In the genomic region with DNA sequence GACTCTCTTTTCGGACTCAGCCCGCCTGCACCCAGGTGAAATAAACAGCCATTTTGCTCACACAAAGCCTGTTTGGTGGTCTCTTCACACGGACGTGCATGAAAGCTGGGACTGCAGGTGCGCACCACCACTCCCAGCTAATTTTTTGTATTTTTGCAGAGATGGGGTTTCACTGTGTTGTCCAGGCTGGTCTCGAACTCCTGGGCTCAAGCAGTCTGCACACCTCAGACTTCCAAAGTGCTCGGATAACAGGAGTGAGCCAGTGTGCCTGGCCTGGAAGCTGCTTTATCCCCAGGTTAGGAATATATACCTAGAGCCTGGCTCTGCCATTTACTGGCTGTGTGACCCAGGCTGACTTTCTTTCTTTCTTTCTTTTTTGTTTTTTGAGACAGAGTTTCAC, we compare ENCODE assay signal across 8 cellular contexts. TPM values are rescaled to one million over a fixed set of nuclear protein-coding genes. Genes with fewer than 3 reads are reported as not detected.
DNase-seq lines count a peak whose midpoint lies in the region; FAIRE-seq and TF ChIP-seq lines count a peak whose summit lies in the region.
"Not testable (repeated sequence)": the region's sequence is repeated elsewhere in the genome, so short reads cannot be mapped to it uniquely, and the experiment has no call there.

No MANE protein-coding gene starts in this region.

- peak overlapping the region; percentile 19 for H3K18ac ChIP-seq in H1 (ENCODE audit: extremely low read depth, low read length)

- TF ChIP-seq CTCF in C4-2B (conservative IDR thresholded peaks at IDR 0.05); H1 (IDR thresholded peaks at IDR 0.05; ENCODE audit: control extremely low read depth in 1 of 3, insufficient read depth in 1 of 3, low read depth in 1 of 3, low read length in 3 of 3); left ventricle myocardium inferior (IDR thresholded peaks at IDR 0.05; ENCODE audit: borderline replicate concordance); tibial nerve (IDR thresholded peaks at IDR 0.05): not testable (repeated sequence)

- POLR2A ChIA-PET in H1 (lab: Charles Lee; ENCODE audit: partially characterized antibody) = interaction anchor here (1.5 kb wide), 1 partner anchor 275 kb away, joined by 8 read pairs; the partner anchor contains the start of genes PPP2R3C and PRORP

- not testable (repeated sequence) for H3K27me3 Mint-ChIP-seq in T-helper 2 cell treated with Interferon-gamma antibody and Interleukin-4, amounts not matched to agents 5 μg/mL and 100 μg/mL, for 36 hours (ENCODE audit: low read depth); activated T-helper 1 cell treated with anti-CD3 and anti-CD28 coated beads, Interleukin-12 subunit alpha, Interleukin-12 subunit beta, Interleukin-2, Interleukin-4 antibody, amounts not matched to agents 30 ng/mL and 10 ng/mL and 1 ng/mL, durations not matched to agents 14 hours and 24 hours and 36 hours (ENCODE audit: insufficient read depth)

- not testable (repeated sequence) for H3K56ac ChIP-seq in H1 (replicated peaks; ENCODE audit: insufficient read length, low read depth, low read length)

- H2BK20ac ChIP-seq in H1 (ENCODE audit: low read length) = peak overlapping the region; percentile 32; the same call in 1 of the 2 replicates

- not testable (repeated sequence) for H4K20me1 ChIP-seq in H1 (replicated peaks in 1 of 2; ENCODE audit: control insufficient read depth in 1 of 2, insufficient read depth in 2 of 2, low read length in 2 of 2)

- not testable (repeated sequence) for H3K9me3 Mint-ChIP-seq in T-helper 2 cell treated with Interferon-gamma antibody and Interleukin-4, amounts not matched to agents 5 μg/mL and 100 μg/mL, for 36 hours; activated T-helper 1 cell treated with anti-CD3 and anti-CD28 coated beads, Interleukin-12 subunit alpha, Interleukin-12 subunit beta, Interleukin-2, Interleukin-4 antibody, amounts not matched to agents 30 ng/mL and 10 ng/mL and 1 ng/mL, durations not matched to agents 14 hours and 24 hours and 36 hours

- H4K8ac ChIP-seq in H1 (ENCODE audit: extremely low read depth, insufficient read depth, low read length) = not testable (repeated sequence)

- H3K79me1 ChIP-seq in H1 (ENCODE audit: low read depth, low read length) = not testable (repeated sequence)

- H2BK12ac ChIP-seq in H1 (ENCODE audit: low read depth, low read length) = peak overlapping the region; percentile 39; the same call in 1 of the 2 replicates

- not testable (repeated sequence) for H3K27me3 ChIP-seq in H1 (replicated peaks in 1 of 4; ENCODE audit: control insufficient read depth in 3 of 4, extremely low read depth in 1 of 4, insufficient read depth in 3 of 4, low read length in 3 of 4); left ventricle myocardium inferior (ENCODE audit: low read depth); mucosa of rectum (ENCODE audit: control insufficient read depth in 2 of 2, insufficient read depth in 2 of 2, low read length in 2 of 2); small intestine (ENCODE audit: control insufficient read depth in 2 of 2, insufficient read depth in 2 of 2, low read length in 2 of 2); tibial nerve

- not testable (repeated sequence) for H2AFZ ChIP-seq in H1 (ENCODE audit: low read length)

- CTCF ChIA-PET in H1 (lab: Charles Lee; ENCODE audit: partially characterized antibody) = interaction anchor here (0.6 to 1.6 kb wide), 3 partner anchors 14 to 24 kb away, joined by 3 to 5 read pairs (median 5); no protein-coding TSS in a partner anchor

- not testable (repeated sequence) for H2BK5ac ChIP-seq in H1 (ENCODE audit: low read depth, low read length)

- not testable (repeated sequence) for H4K5ac ChIP-seq in H1 (ENCODE audit: insufficient read length, low read depth, low read length)

- H3K4me1 Mint-ChIP-seq in T-helper 2 cell treated with Interferon-gamma antibody and Interleukin-4, amounts not matched to agents 5 μg/mL and 100 μg/mL, for 36 hours (ENCODE audit: low read depth) = peaks cover 21% of the 10 kb centered on the region
- peaks cover 36% of the 10 kb centered on the region for H3K4me1 Mint-ChIP-seq in activated T-helper 1 cell treated with anti-CD3 and anti-CD28 coated beads, Interleukin-12 subunit alpha, Interleukin-12 subunit beta, Interleukin-2, Interleukin-4 antibody, amounts not matched to agents 30 ng/mL and 10 ng/mL and 1 ng/mL, durations not matched to agents 14 hours and 24 hours and 36 hours (ENCODE audit: low read depth)

- not testable (repeated sequence) for H3K9me3 ChIP-seq in H1 (ENCODE audit: insufficient read depth in 2 of 2, low read depth in 1 of 2, low read length in 1 of 2); left ventricle myocardium inferior (replicated peaks); mucosa of rectum (ENCODE audit: control insufficient read depth in 2 of 2, low read length in 2 of 2); small intestine (ENCODE audit: control insufficient read depth, low read depth); tibial nerve

- not testable (repeated sequence) for DNase-seq in T-helper 2 cell treated with Interferon-gamma antibody and Interleukin-4, amounts not matched to agents 5 μg/mL and 100 μg/mL, for 36 hours (ENCODE audit: low spot score); activated T-helper 1 cell treated with anti-CD3 and anti-CD28 coated beads, Interleukin-12 subunit alpha, Interleukin-12 subunit beta, Interleukin-2, Interleukin-4 antibody, amounts not matched to agents 30 ng/mL and 10 ng/mL and 1 ng/mL, durations not matched to agents 14 hours and 24 hours and 36 hours (ENCODE audit: low spot score); H1 (ENCODE audit: low read depth in 1 of 2, low spot score in 2 of 2); left ventricle myocardium inferior; small intestine; tibial nerve (ENCODE audit: low spot score in 2 of 2)

- TF ChIP-seq POLR2A in H1 (IDR thresholded peaks at IDR 0.05; ENCODE audit: control extremely low read depth in 1 of 2, low read depth in 2 of 2, low read length in 2 of 2); tibial nerve (IDR thresholded peaks at IDR 0.05): not testable (repeated sequence)

- 91% methylated on average over 7 of the region's 7 CpGs; no CpG with 5 or more reads in 1 of the 2 experiments for WGBS in H1 (ENCODE audit: extremely low coverage in 1 of 2, insufficient coverage in 1 of 2, insufficient read length in 1 of 2, insufficient replicate concordance in 2 of 2, low coverage in 1 of 2, low lambda C conversion rate in 2 of 2, missing lambda C conversion rate in 1 of 2), 2 experiments
- WGBS in small intestine, 3 donors = 91 to 93% (median 92%) methylated on average over 5 to 7 of the region's 7 CpGs
- 96 to 98% methylated on average over 7 of the region's 7 CpGs for WGBS in tibial nerve, 2 donors

- H3K4me3 Mint-ChIP-seq in T-helper 2 cell treated with Interferon-gamma antibody and Interleukin-4, amounts not matched to agents 5 μg/mL and 100 μg/mL, for 36 hours; activated T-helper 1 cell treated with anti-CD3 and anti-CD28 coated beads, Interleukin-12 subunit alpha, Interleukin-12 subunit beta, Interleukin-2, Interleukin-4 antibody, amounts not matched to agents 30 ng/mL and 10 ng/mL and 1 ng/mL, durations not matched to agents 14 hours and 24 hours and 36 hours: not testable (repeated sequence)

- peak overlapping the region; percentile 81; the same call in 1 of the 2 replicates for H2BK15ac ChIP-seq in H1 (ENCODE audit: low read length)

- not testable (repeated sequence) for H4K91ac ChIP-seq in H1 (replicated peaks; ENCODE audit: insufficient read length, low read length)

- H3K36me3 ChIP-seq in H1 (ENCODE audit: control insufficient read depth in 2 of 4, insufficient read depth in 4 of 4, low read length in 3 of 4) (peaks cover 2 to 13% (median 10%) of the 10 kb centered on the region in 4 experiments; a peak in 7 of 8 replicates), left ventricle myocardium inferior (peaks cover 21% of the 10 kb centered on the region), mucosa of rectum (ENCODE audit: control insufficient read depth in 2 of 2, insufficient read depth in 2 of 2, low read length in 2 of 2) (peaks cover 15 to 18% of the 10 kb centered on the region in 2 donors), tibial nerve (peaks cover 8 to 34% (median 14%) of the 10 kb centered on the region in 3 donors)
- H3K36me3 ChIP-seq in small intestine (ENCODE audit: control insufficient read depth in 2 of 2, insufficient read depth in 2 of 2, low read length in 2 of 2) = not testable (repeated sequence)

- H3K4me1 ChIP-seq in H1 (replicated peaks in 1 of 4; ENCODE audit: control insufficient read depth in 3 of 4, insufficient read depth in 4 of 4, low read length in 3 of 4) (peaks cover 5 to 10% (median 7%) of the 10 kb centered on the region in 4 experiments; a peak in 6 of 7 replicates), left ventricle myocardium inferior (peaks cover 55% of the 10 kb centered on the region), mucosa of rectum (ENCODE audit: control insufficient read depth in 2 of 2, insufficient read depth in 2 of 2, low read length in 2 of 2) (peaks cover 8 to 20% of the 10 kb centered on the region in 2 donors), small intestine (ENCODE audit: control insufficient read depth in 2 of 2, insufficient read depth in 1 of 2, low read depth in 1 of 2, low read length in 1 of 2) (peaks cover 9 to 11% of the 10 kb centered on the region in 2 donors), tibial nerve (peaks cover 0 to 49% (median 35%) of the 10 kb centered on the region in 4 donors)

- H3K23ac ChIP-seq in H1 (ENCODE audit: insufficient read length) = not testable (repeated sequence)

- not testable (repeated sequence) for TF ChIP-seq EP300 in H1 (IDR thresholded peaks at IDR 0.05; ENCODE audit: borderline replicate concordance in 1 of 2, low read depth in 2 of 2, low read length in 2 of 2); tibial nerve (IDR thresholded peaks at IDR 0.05)

- not testable (repeated sequence) for H3K79me2 ChIP-seq in H1 (ENCODE audit: control insufficient read depth in 1 of 2, insufficient read depth in 2 of 2, low read length in 2 of 2)

- not testable (repeated sequence) for H2AK5ac ChIP-seq in H1 (ENCODE audit: low read depth, low read length)

- FAIRE-seq in H1 (lab: Jason Lieb, UNC); small intestine (lab: Jason Lieb, UNC): not testable (repeated sequence)

- H3K4me2 ChIP-seq in H1 (ENCODE audit: insufficient read depth in 1 of 2, low read depth in 2 of 2, low read length in 2 of 2) = not testable (repeated sequence)

- not testable (repeated sequence) for H2BK120ac ChIP-seq in H1 (replicated peaks; ENCODE audit: low read depth, low read length)

- intact Hi-C loops in activated T-helper 1 cell treated with anti-CD3 and anti-CD28 coated beads, Interleukin-12 subunit alpha, Interleukin-12 subunit beta, Interleukin-2, Interleukin-4 antibody, amounts not matched to agents 30 ng/mL and 10 ng/mL and 1 ng/mL, durations not matched to agents 14 hours and 24 hours and 36 hours (cut with micrococcal nuclease); left ventricle myocardium inferior (cut with micrococcal nuclease): not testable (repeated sequence)

- H3K4me3 ChIP-seq in H1 (ENCODE audit: extremely low read depth in 1 of 4, insufficient read depth in 2 of 4, low read depth in 3 of 4, low read length in 4 of 4); left ventricle myocardium inferior; mucosa of rectum (ENCODE audit: low read length in 2 of 2); small intestine (ENCODE audit: low read depth in 1 of 2, low read length in 2 of 2); tibial nerve: not testable (repeated sequence)

- H3K27ac ChIP-seq in C4-2B = peak overlapping the region; percentile 90
- H3K27ac ChIP-seq in H1 (ENCODE audit: low read depth, low read length) = not testable (repeated sequence)
- H3K27ac ChIP-seq in left ventricle myocardium inferior (replicated peaks) = peak overlapping the region; percentile 100
- H3K27ac ChIP-seq in mucosa of rectum (ENCODE audit: low read depth in 2 of 2, low read length in 2 of 2) = peak overlapping the region; percentile 41 to 62
- peak overlapping the region; percentile 60 to 91 for H3K27ac ChIP-seq in small intestine (ENCODE audit: low read depth in 1 of 2, low read length in 1 of 2)
- H3K27ac ChIP-seq in tibial nerve = peak overlapping the region in 3 of 4 donors; percentile 92 to 100 (median 98)

- not testable (repeated sequence) for H3K9ac ChIP-seq in H1 (replicated peaks in 1 of 4; ENCODE audit: extremely low read depth in 1 of 4, low read depth in 3 of 4, low read length in 3 of 4); mucosa of rectum (ENCODE audit: low read depth in 1 of 2, low read length in 2 of 2)

- H3K4ac ChIP-seq in H1 (replicated peaks; ENCODE audit: insufficient read length, low read depth, low read length) = not testable (repeated sequence)

- peaks cover 26% of the 10 kb centered on the region for H3K36me3 Mint-ChIP-seq in T-helper 2 cell treated with Interferon-gamma antibody and Interleukin-4, amounts not matched to agents 5 μg/mL and 100 μg/mL, for 36 hours (ENCODE audit: low read depth)
- peaks cover 31% of the 10 kb centered on the region for H3K36me3 Mint-ChIP-seq in activated T-helper 1 cell treated with anti-CD3 and anti-CD28 coated beads, Interleukin-12 subunit alpha, Interleukin-12 subunit beta, Interleukin-2, Interleukin-4 antibody, amounts not matched to agents 30 ng/mL and 10 ng/mL and 1 ng/mL, durations not matched to agents 14 hours and 24 hours and 36 hours (ENCODE audit: low read depth)

- TF ChIP-seq RAD21 in H1 (IDR thresholded peaks at IDR 0.05 in 1 of 2, conservative IDR thresholded peaks at IDR 0.05 in 1 of 2; ENCODE audit: low read depth in 2 of 2, low read length in 2 of 2) = not testable (repeated sequence)

- peak overlapping the region; percentile 59 for H3K27ac Mint-ChIP-seq in T-helper 2 cell treated with Interferon-gamma antibody and Interleukin-4, amounts not matched to agents 5 μg/mL and 100 μg/mL, for 36 hours
- H3K27ac Mint-ChIP-seq in activated T-helper 1 cell treated with anti-CD3 and anti-CD28 coated beads, Interleukin-12 subunit alpha, Interleukin-12 subunit beta, Interleukin-2, Interleukin-4 antibody, amounts not matched to agents 30 ng/mL and 10 ng/mL and 1 ng/mL, durations not matched to agents 14 hours and 24 hours and 36 hours = peak overlapping the region; percentile 34

- H3K23me2 ChIP-seq in H1 (ENCODE audit: low read depth, low read length) = not testable (repeated sequence)

- H3K14ac ChIP-seq in H1 (ENCODE audit: insufficient read length) = not testable (repeated sequence)

RNA-seq across cellular contexts. Expression of gene NFKBIA, which starts 7.9 kb away (rescaled TPM):
- 591 and 599 TPM in 2 replicates for total RNA-seq in activated T-helper 1 cell treated with anti-CD3 and anti-CD28 coated beads, Interleukin-12 subunit alpha, Interleukin-12 subunit beta, Interleukin-2, Interleukin-4 antibody, amounts not matched to agents 30 ng/mL and 10 ng/mL and 1 ng/mL, durations not matched to agents 14 hours and 24 hours and 36 hours
- 24.4 and 25.9 TPM in 2 replicates for total RNA-seq in H1 (2021; fragmentation: NEBNext Ultra II Directional; extraction: Animal tissue kit (Norgen Biotek cat#: 25700))
- 49.7 and 59.5 TPM in 2 replicates for polyA plus RNA-seq in H1 (2011; rRNA removed)
- 41.5 TPM for polyA plus RNA-seq in H1 (2011; cell fraction: cytosol; rRNA removed)
- 100 TPM for polyA plus RNA-seq in H1 (2011; cell fraction: nucleus; rRNA removed)
- polyA plus RNA-seq in H1 (2012, experiment 1 of 2) = 29.4 to 34.3 TPM (median 31.5 TPM) in 4 replicates
- 38.2 TPM for polyA plus RNA-seq in H1 (2012, experiment 2 of 2)
- polyA plus RNA-seq in H1 (2013, experiment 1 of 2) = 18.4 TPM
- polyA plus RNA-seq in H1 (2013, experiment 2 of 2) = 18.3 TPM
- 54.4 and 66.5 TPM in 2 replicates for polyA minus RNA-seq in H1 (2011; rRNA and poly(A)+ RNA removed)
- polyA minus RNA-seq in H1 (2011; cell fraction: cytosol; rRNA and poly(A)+ RNA removed) = 24.7 TPM
- polyA minus RNA-seq in H1 (2011; cell fraction: nucleus; rRNA and poly(A)+ RNA removed) = 105 TPM
- 78.0 TPM for total RNA-seq in left ventricle myocardium inferior
- 100 to 1,000 TPM; 108 to 173 (median 133) TPM for polyA plus RNA-seq in small intestine
- total RNA-seq in tibial nerve = 1,000 to 10,000 TPM in 1 of 4 donors, 100 to 1,000 TPM in 3; 631 to 1,165 (median 930) TPM
